In genomic region chr12:108670066-108670631, GRCh38 we compare ENCODE assay signal across 3 cellular contexts.
TF ChIP-seq lines count a peak whose summit lies in the region.

No MANE protein-coding gene starts in this region.

TF ChIP-seq in SK-N-SH, 30 proteins besides CTCF, POLR2A, EP300 and RAD21 (continued from another document):
- TF ChIP-seq IRF3 (IDR thresholded peaks at IDR 0.05; ENCODE audit: low read depth, low read length) (no peak), NRF1 (IDR thresholded peaks at IDR 0.05; ENCODE audit: low read depth, low read length) (no peak), TEAD4 (IDR thresholded peaks at IDR 0.05; ENCODE audit: borderline replicate concordance, insufficient read depth) (no peak), ELF1 (IDR thresholded peaks at IDR 0.05) (no peak), TCF12 (IDR thresholded peaks at IDR 0.05) (no peak), FOXM1 (IDR thresholded peaks at IDR 0.05; ENCODE audit: low read depth) (no peak), USF2 (IDR thresholded peaks at IDR 0.05; ENCODE audit: borderline replicate concordance, low read depth, low read length) (no peak), SMC3 (IDR thresholded peaks at IDR 0.05; ENCODE audit: low read depth, low read length) (no peak), RFX5 (IDR thresholded peaks at IDR 0.05; ENCODE audit: low read length) (no peak), USF1 (IDR thresholded peaks at IDR 0.05; ENCODE audit: borderline replicate concordance, low read depth) (no peak)
TF ChIP-seq in SK-N-SH: peak in this region for 0.

TF ChIP-seq in SK-N-SH treated with all-trans-retinoic acid at 6 μM for 48 hours, 23 proteins besides CTCF, POLR2A, EP300 and RAD21:
- TF ChIP-seq TSHZ2 (CRISPR knock-in tag; IDR thresholded peaks at IDR 0.05), result no peak
- no peak for TF ChIP-seq TCF4 (CRISPR knock-in tag; IDR thresholded peaks at IDR 0.05; ENCODE audit: borderline replicate concordance)

TF ChIP-seq in WTC11, 78 proteins besides CTCF, POLR2A, EP300 and RAD21 (continued from another document):
- TF ChIP-seq ZNF281 (CRISPR knock-in tag; IDR thresholded peaks at IDR 0.05) (no peak), MAX (CRISPR knock-in tag; IDR thresholded peaks at IDR 0.05) (no peak), USF1 (CRISPR knock-in tag; IDR thresholded peaks at IDR 0.05) (no peak), ZNF396 (CRISPR knock-in tag; IDR thresholded peaks at IDR 0.05; ENCODE audit: borderline replicate concordance) (no peak), SOX15 (CRISPR knock-in tag; IDR thresholded peaks at IDR 0.05) (no peak), ZNF512 (CRISPR knock-in tag; IDR thresholded peaks at IDR 0.05; ENCODE audit: borderline replicate concordance) (no peak)
